In the genomic region with DNA sequence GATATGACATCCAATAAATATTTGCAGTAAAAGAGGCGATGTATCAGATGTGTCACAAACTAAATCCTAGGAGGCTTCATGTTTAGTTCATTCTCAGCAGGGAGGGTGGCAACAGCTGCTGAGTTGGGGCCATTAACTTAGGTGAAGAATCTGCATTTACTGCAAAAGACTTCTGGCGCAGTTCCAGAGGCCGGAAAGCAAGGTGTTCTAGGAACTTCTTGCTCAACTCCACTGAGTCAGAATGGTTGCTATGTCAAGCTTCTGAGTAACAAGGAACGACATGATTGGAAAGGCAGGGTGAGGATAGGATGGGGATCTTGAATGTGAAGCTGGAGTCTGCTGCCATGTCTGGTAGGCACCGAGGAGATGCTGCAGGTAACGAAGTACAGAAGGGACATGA, we compare ENCODE assay signal across 8 cellular contexts. TPM values are rescaled to one million over a fixed set of nuclear protein-coding genes. Genes with fewer than 3 reads are reported as not detected.
DNase-seq lines count a peak whose midpoint lies in the region; ATAC-seq and TF ChIP-seq lines count a peak whose summit lies in the region.

No MANE protein-coding gene starts in this region.

- no peak for TF ChIP-seq CTCF in CD8-positive, alpha-beta T cell (IDR thresholded peaks at IDR 0.05)
- TF ChIP-seq CTCF in IMR-90 (conservative IDR thresholded peaks at IDR 0.05; ENCODE audit: low read depth, low read length) (no peak), chondrocyte (IDR thresholded peaks at IDR 0.05) (no peak)

- peaks cover 33% of the 10 kb centered on the region for H3K36me3 Mint-ChIP-seq in CD8-positive, alpha-beta T cell
- H3K36me3 Mint-ChIP-seq in chondrocyte (ENCODE audit: low read depth) = no peaks in the 10 kb centered on the region

- dilution Hi-C loops in IMR-90 (cut with HindIII; ENCODE audit: low sequenced_read_pairs, unreplicated experiment) = loop anchor here (25.0 kb wide), 1 partner anchor 107 kb away; no protein-coding TSS in a partner anchor

- TF ChIP-seq POLR2A in IMR-90 (IDR thresholded peaks at IDR 0.05; ENCODE audit: low read depth, low read length) = no peak

- no peak overlapping the region for H3K27ac ChIP-seq in CD8-positive, alpha-beta T cell (ENCODE audit: low read depth, low read length)
- no peak overlapping the region for H3K27ac ChIP-seq in IMR-90 (ENCODE audit: insufficient read depth, low read length)

- no peak overlapping the region for H2BK120ac ChIP-seq in IMR-90 (ENCODE audit: low read depth, low read length)

- peak overlapping the region; percentile 49 for H3K4me3 Mint-ChIP-seq in CD8-positive, alpha-beta T cell
- H3K4me3 Mint-ChIP-seq in chondrocyte (ENCODE audit: unreplicated experiment) = no peak overlapping the region

- H3K27me3 Mint-ChIP-seq in CD8-positive, alpha-beta T cell (ENCODE audit: low read depth) = no peaks in the 10 kb centered on the region
- no peaks in the 10 kb centered on the region for H3K27me3 Mint-ChIP-seq in chondrocyte (ENCODE audit: low read depth)

- H3K36me3 ChIP-seq in CD8-positive, alpha-beta T cell (ENCODE audit: insufficient read depth, low read length) = no peaks in the 10 kb centered on the region
- H3K36me3 ChIP-seq in IMR-90 (ENCODE audit: control insufficient read depth, insufficient read depth, low read length) = peaks cover 9% of the 10 kb centered on the region

- no peak overlapping the region for H3K18ac ChIP-seq in IMR-90 (ENCODE audit: low read depth, low read length)

- H3K4me1 ChIP-seq in CD8-positive, alpha-beta T cell (ENCODE audit: insufficient read depth, low read length) = peaks cover 73% of the 10 kb centered on the region
- peaks cover 22% of the 10 kb centered on the region for H3K4me1 ChIP-seq in IMR-90 (ENCODE audit: control insufficient read depth, insufficient read depth, low read length)

- no peak overlapping the region; the same call in 1 of the 2 replicates for H2AK5ac ChIP-seq in IMR-90 (ENCODE audit: low read depth, low read length)

- no peak overlapping the region for H3K9ac ChIP-seq in IMR-90 (ENCODE audit: low read depth, low read length)

- H3K79me1 ChIP-seq in IMR-90 (ENCODE audit: low read depth in 1 of 2, low read length in 2 of 2) = peaks cover 7 to 63% of the 10 kb centered on the region in 2 experiments; a peak in 3 of 4 replicates

- H4K20me1 ChIP-seq in IMR-90 (ENCODE audit: insufficient read depth, low read length) = peaks cover 98% of the 10 kb centered on the region

- H2BK20ac ChIP-seq in IMR-90 (ENCODE audit: low read depth, low read length) = no peak overlapping the region

- no peak overlapping the region for H3K4me2 ChIP-seq in IMR-90 (ENCODE audit: low read depth, low read length)

- H2AFZ ChIP-seq in IMR-90 (replicated peaks; ENCODE audit: low read length, poor library complexity) = no peak overlapping the region

- peaks cover 13% of the 10 kb centered on the region for H3K9me1 ChIP-seq in IMR-90 (ENCODE audit: insufficient read depth, low read length)

- no peaks in the 10 kb centered on the region for H3K9me3 Mint-ChIP-seq in CD8-positive, alpha-beta T cell
- H3K9me3 Mint-ChIP-seq in chondrocyte (ENCODE audit: low read depth) = no peaks in the 10 kb centered on the region

- no peak overlapping the region for H3K56ac ChIP-seq in IMR-90 (ENCODE audit: extremely low read depth, insufficient read depth, low read length)

- no peak overlapping the region for H4K91ac ChIP-seq in IMR-90 (ENCODE audit: insufficient read depth, low read depth, low read length)

- POLR2A ChIA-PET in CD8-positive, alpha-beta T cell (lab: Charles Lee) = interaction anchor here (1.4 kb wide), 1 partner anchor 10 kb away, joined by 6 read pairs; no protein-coding TSS in a partner anchor
- POLR2A ChIA-PET in IMR-90 (lab: Charles Lee; ENCODE audit: unreplicated experiment) = interaction anchor here (0.6 kb wide), 1 partner anchor 12 kb away, joined by 5 read pairs; a partner anchor contains a TSS

- H3K27ac Mint-ChIP-seq in CD8-positive, alpha-beta T cell = peak overlapping the region; percentile 11
- peak overlapping the region; percentile 32 for H3K27ac Mint-ChIP-seq in chondrocyte (ENCODE audit: unreplicated experiment)

- peak overlapping the region; percentile 12; the same call in 1 of the 2 replicates for H3K23ac ChIP-seq in IMR-90 (ENCODE audit: low read depth, low read length)

- H3K27me3 ChIP-seq in CD8-positive, alpha-beta T cell (ENCODE audit: insufficient read depth, low read length) = no peaks in the 10 kb centered on the region
- no peaks in the 10 kb centered on the region for H3K27me3 ChIP-seq in IMR-90 (ENCODE audit: control insufficient read depth, insufficient read depth, low read length)

- intact Hi-C loops in CD8-positive, alpha-beta T cell (cut with DNase I, micrococcal nuclease) = no loop called here
- intact Hi-C loops in IMR-90 (cut with micrococcal nuclease) = no loop called here

- no peak for TF ChIP-seq RAD21 in IMR-90 (IDR thresholded peaks at IDR 0.05; ENCODE audit: low read length)

- H3K9me3 ChIP-seq in CD8-positive, alpha-beta T cell (ENCODE audit: low read length) = no peaks in the 10 kb centered on the region
- H3K9me3 ChIP-seq in IMR-90 (ENCODE audit: control insufficient read depth, insufficient read depth, low read length) = no peaks in the 10 kb centered on the region

- no peak for ATAC-seq in CD8-positive, alpha-beta T cell
- peak; percentile 33; the same call in 1 of the 2 replicates for ATAC-seq in IMR-90 (ENCODE audit: low read depth)
- ATAC-seq in activated CD4-positive, CD25-positive, alpha-beta regulatory T cell treated with anti-CD3 and anti-CD28 coated beads, Interleukin-2, amount 50 U/mL, for 24 hours = no peak

- H3K4me1 Mint-ChIP-seq in CD8-positive, alpha-beta T cell (ENCODE audit: low read depth) = peaks cover 87% of the 10 kb centered on the region
- H3K4me1 Mint-ChIP-seq in chondrocyte (ENCODE audit: low read depth) = peaks cover 65% of the 10 kb centered on the region

- H4K8ac ChIP-seq in IMR-90 (ENCODE audit: low read depth in 2 of 2, low read length in 2 of 2) = no peak overlapping the region

- H2BK5ac ChIP-seq in IMR-90 (ENCODE audit: low read depth, low read length, poor library complexity, severe bottlenecking) = no peak overlapping the region

- no peak overlapping the region for H3K14ac ChIP-seq in IMR-90 (replicated peaks; ENCODE audit: low read depth, low read length)

- no peak for DNase-seq in CD8-positive, alpha-beta T cell
- DNase-seq in IMR-90 (peak; percentile 84), chondrocyte (ENCODE audit: low spot score) (no peak), non-pigmented ciliary epithelial cell (ENCODE audit: low read depth) (peak; percentile 64), NOMO-1 treated with dmso at 0.1 percent for 144 hours (lab: John Stamatoyannopoulos, UW; ENCODE audit: unreplicated experiment) (no peak), foreskin melanocyte (no peak), HuH-7.5 (ENCODE audit: low spot score) (no peak)

- WGBS in IMR-90 (ENCODE audit: extremely low coverage in 2 of 2, insufficient read length in 1 of 2), 2 experiments = 81% methylated on average over 3 of the region's 6 CpGs; no CpG with 5 or more reads in 1 of the 2 experiments

- H2AK9ac ChIP-seq in IMR-90 (replicated peaks; ENCODE audit: low read depth, low read length, poor library complexity) = no peak overlapping the region

- in situ Hi-C loops in IMR-90 (cut with MboI; ENCODE audit: low sequenced_read_pairs) = no loop called here

- BruUV-seq in IMR-90 (replicated peaks; lab: Mats Ljungman, UMichigan) = no TSS peak

- H3K4ac ChIP-seq in IMR-90 (ENCODE audit: low read depth, low read length) = no peak overlapping the region

- no peak overlapping the region for H4K5ac ChIP-seq in IMR-90 (ENCODE audit: low read depth, low read length)

- CTCF ChIA-PET in CD8-positive, alpha-beta T cell (lab: Charles Lee) = interaction anchor here (1.2 to 1.4 kb wide), 2 partner anchors 10 to 126 kb away, joined by 4 read pairs; no protein-coding TSS in a partner anchor
- CTCF ChIA-PET in IMR-90 (lab: Yijun Ruan, JAX) = interaction anchor here (1.2 kb wide), 1 partner anchor 125 kb away, joined by 4 read pairs; a partner anchor contains a TSS

- no peak overlapping the region for H2BK15ac ChIP-seq in IMR-90 (ENCODE audit: low read depth, low read length)

- H3K4me3 ChIP-seq in CD8-positive, alpha-beta T cell (ENCODE audit: low read depth, low read length) = no peak overlapping the region
- no peak overlapping the region for H3K4me3 ChIP-seq in IMR-90 (ENCODE audit: insufficient read depth, low read depth, low read length)

TF ChIP-seq in IMR-90, 13 proteins besides CTCF, POLR2A, EP300 and RAD21:
- TF ChIP-seq CHD1 (IDR thresholded peaks at IDR 0.05; ENCODE audit: low read depth, low read length) (no peak), FOS (IDR thresholded peaks at IDR 0.05; ENCODE audit: low read depth, low read length) (peak; percentile 21; the same call in 1 of the 2 replicates), RCOR1 (IDR thresholded peaks at IDR 0.05; ENCODE audit: insufficient replicate concordance, low read length) (no peak), CEBPB (IDR thresholded peaks at IDR 0.05; ENCODE audit: low read depth, low read length) (peak; percentile 95)
TF ChIP-seq in IMR-90: peak in this region for 2.

RNA-seq across cellular contexts. Expression of a gene that starts 11.7 kb away (rescaled TPM):
- 10 to 100 TPM; 41.5 to 45.5 TPM for total RNA-seq in CD8-positive, alpha-beta T cell
- total RNA-seq in IMR-90 (2012; rRNA removed) (23.1 and 23.3 TPM in 2 replicates), chondrocyte (56.8 to 60.2 TPM (median 58.9 TPM) in 3 replicates)
- 17.5 and 24.8 TPM in 2 replicates for polyA plus RNA-seq in IMR-90 (2012; rRNA removed)
- polyA plus RNA-seq in IMR-90 (2012; cell fraction: cytosol; rRNA removed) = 5.1 and 7.4 TPM in 2 replicates
- polyA plus RNA-seq in IMR-90 (2012; cell fraction: nucleus; rRNA removed; ENCODE audit: low replicate concordance) = 10.9 and 65.8 TPM in 2 replicates

RNA-seq across cellular contexts. Expression of a gene that starts 38.8 kb away (rescaled TPM):
- total RNA-seq in CD8-positive, alpha-beta T cell = 10 to 100 TPM; 54.1 to 54.7 TPM
- 89.1 and 127 TPM in 2 replicates for total RNA-seq in IMR-90 (2012; rRNA removed)
- 48.8 and 59.1 TPM in 2 replicates for polyA plus RNA-seq in IMR-90 (2012; rRNA removed)
- 34.1 and 40.1 TPM in 2 replicates for polyA plus RNA-seq in IMR-90 (2012; cell fraction: cytosol; rRNA removed)
- 10.8 and 39.1 TPM in 2 replicates for polyA plus RNA-seq in IMR-90 (2012; cell fraction: nucleus; rRNA removed; ENCODE audit: low replicate concordance)
- 37.7 to 40.5 TPM (median 39.9 TPM) in 3 replicates for total RNA-seq in chondrocyte

RNA-seq across cellular contexts. Expression of a gene that starts 39.1 kb away (rescaled TPM):
- 1 to 10 TPM; 3.6 to 4.1 TPM for total RNA-seq in CD8-positive, alpha-beta T cell
- total RNA-seq in IMR-90 (2012; rRNA removed) = 9.9 and 11.4 TPM in 2 replicates
- 3.3 and 3.4 TPM in 2 replicates for polyA plus RNA-seq in IMR-90 (2012; rRNA removed)
- 2.8 and 4.6 TPM in 2 replicates for polyA plus RNA-seq in IMR-90 (2012; cell fraction: cytosol; rRNA removed)
- 1.7 and 2.5 TPM in 2 replicates for polyA plus RNA-seq in IMR-90 (2012; cell fraction: nucleus; rRNA removed; ENCODE audit: low replicate concordance)
- 4.3 to 4.6 TPM (median 4.4 TPM) in 3 replicates for total RNA-seq in chondrocyte

Comparison
In these comparisons a context has a peak if more than half of its experiments do, and no peak if none do; other contexts are left out.
1. DNase-seq: peak in IMR-90 (single experiment) and non-pigmented ciliary epithelial cell (single experiment); none in CD8-positive, alpha-beta T cell (0 of 7), chondrocyte (single experiment), NOMO-1 treated with dmso at 0.1 percent for 144 hours (single experiment), foreskin melanocyte (single experiment) and HuH-7.5 (single experiment).